In genomic region chr2:42775186-42775585, GRCh38 we compare ENCODE assay signal across 16 cellular contexts. TPM values are rescaled to one million over a fixed set of nuclear protein-coding genes. Genes with fewer than 3 reads are reported as not detected.
A peak's percentile ranks its signal among the peaks of the same experiment; 100 is the strongest.
DNase-seq lines count a peak whose midpoint lies in the region; ATAC-seq, FAIRE-seq and TF ChIP-seq lines count a peak whose summit lies in the region.
"Had no signal": no experiment of that assay in that cellular context is flagged by ENCODE, and none has a peak within 500 bp of the region (broad histone marks: within the 10 kb centered on the region; RNA-seq: fewer than 3 reads in every experiment).

No MANE protein-coding gene starts in this region.

- peaks cover 2% of the 10 kb centered on the region for H3K36me3 Mint-ChIP-seq in CD8-positive, alpha-beta T cell

- H3K36me3 ChIP-seq in CD8-positive, alpha-beta T cell (ENCODE audit: insufficient read depth, low read length): no peaks in the 10 kb centered on the region
- no peaks in the 10 kb centered on the region for H3K36me3 ChIP-seq in ascending aorta
- H3K36me3 ChIP-seq in spleen: peaks cover 0 to 4% (median 0%) of the 10 kb centered on the region in 6 donors

- peak; percentile 15 for FAIRE-seq in endometrium (lab: Jason Lieb, UNC)
- FAIRE-seq: GM12891 had no signal

- TF ChIP-seq POLR2A in spleen (IDR thresholded peaks at IDR 0.05): no peak

- no peak for TF ChIP-seq CTCF in CD8-positive, alpha-beta T cell (IDR thresholded peaks at IDR 0.05)
- TF ChIP-seq CTCF in ascending aorta (IDR thresholded peaks at IDR 0.05) (no peak), spleen (IDR thresholded peaks at IDR 0.05 in 8 of 11, conservative IDR thresholded peaks at IDR 0.05 in 3 of 11) (no peak)

- H3K4me1 ChIP-seq in CD8-positive, alpha-beta T cell (ENCODE audit: insufficient read depth, low read length): peaks cover 25% of the 10 kb centered on the region
- H3K4me1 ChIP-seq in ascending aorta: no peaks in the 10 kb centered on the region
- H3K4me1 ChIP-seq in spleen: peaks cover 0 to 15% (median 0%) of the 10 kb centered on the region in 6 donors
- H3K4me1 ChIP-seq: esophagus squamous epithelium, right lobe of liver had no signal

- H3K4me3 ChIP-seq in CD8-positive, alpha-beta T cell (ENCODE audit: low read depth, low read length): no peak overlapping the region
- H3K4me3 ChIP-seq in ascending aorta: no peak overlapping the region
- no peak overlapping the region for H3K4me3 ChIP-seq in spleen
- H3K4me3 ChIP-seq: esophagus squamous epithelium, right lobe of liver had no signal

- intact Hi-C loops in CD8-positive, alpha-beta T cell (cut with DNase I, micrococcal nuclease): no loop called here
- intact Hi-C loops in ascending aorta (cut with DNase I): no loop called here
- intact Hi-C loops in spleen (cut with DNase I; ENCODE audit: low total_unique reads): no loop called here

- H3K27me3 ChIP-seq in CD8-positive, alpha-beta T cell (ENCODE audit: insufficient read depth, low read length): no peaks in the 10 kb centered on the region
- H3K27me3 ChIP-seq in ascending aorta: no peaks in the 10 kb centered on the region
- no peaks in the 10 kb centered on the region for H3K27me3 ChIP-seq in spleen (replicated peaks in 1 of 7)
- H3K27me3 ChIP-seq: esophagus squamous epithelium, right lobe of liver had no signal

- WGBS in spleen, 5 donors: 56 to 66% (median 64%) methylated on average over 2 of the region's 2 CpGs

- H3K4me1 Mint-ChIP-seq in CD8-positive, alpha-beta T cell (ENCODE audit: low read depth): peaks cover 23% of the 10 kb centered on the region

- H3K9me3 ChIP-seq in CD8-positive, alpha-beta T cell (ENCODE audit: low read length): no peaks in the 10 kb centered on the region
- no peaks in the 10 kb centered on the region for H3K9me3 ChIP-seq in ascending aorta
- H3K9me3 ChIP-seq in spleen: peaks cover 0 to 25% (median 4%) of the 10 kb centered on the region in 8 donors
- H3K9me3 ChIP-seq: esophagus squamous epithelium, right lobe of liver had no signal

- H3K27me3 Mint-ChIP-seq in CD8-positive, alpha-beta T cell (ENCODE audit: low read depth): no peaks in the 10 kb centered on the region

- no peak for DNase-seq in CD8-positive, alpha-beta T cell
- DNase-seq in ascending aorta (ENCODE audit: low spot score in 2 of 2) (no peak), SKM-1 treated with dmso at 0.1 percent for 144 hours (lab: John Stamatoyannopoulos, UW; ENCODE audit: unreplicated experiment) (no peak), spleen (no peak)
- DNase-seq: activated CD4-positive, alpha-beta T cell treated with anti-CD3 and anti-CD28 coated beads, Interleukin-2, amount 50 U/mL, for 4 hours; amniotic stem cell; Calu3; caudate nucleus; esophagus squamous epithelium; NCI-H1105; NCI-H2171 treated with DMSO at 0.1 percent for 48 hours; right lobe of liver had no signal

- H3K27ac ChIP-seq in CD8-positive, alpha-beta T cell (ENCODE audit: low read depth, low read length): no peak overlapping the region
- H3K27ac ChIP-seq in ascending aorta (no peak overlapping the region), spleen (no peak overlapping the region)
- H3K27ac ChIP-seq: esophagus squamous epithelium, right lobe of liver had no signal

- CTCF ChIA-PET in CD8-positive, alpha-beta T cell (lab: Charles Lee): no interaction called here

- H3K9me3 Mint-ChIP-seq in CD8-positive, alpha-beta T cell: peaks cover 3% of the 10 kb centered on the region

- POLR2A ChIA-PET in CD8-positive, alpha-beta T cell (lab: Charles Lee): interaction anchor here (0.7 to 1.1 kb wide), 3 partner anchors 25 to 36 kb away, joined by 3 to 5 read pairs (median 3); no protein-coding TSS in a partner anchor

- ATAC-seq in CD8-positive, alpha-beta T cell: no peak
- ATAC-seq in GM18909 (IDR thresholded peaks at IDR 0.05; ENCODE audit: poor library complexity, unreplicated experiment) (peak; percentile 50), HG02885 (IDR thresholded peaks at IDR 0.05; ENCODE audit: poor library complexity, unreplicated experiment) (peak; percentile 52)

- H3K27ac Mint-ChIP-seq in CD8-positive, alpha-beta T cell: peak overlapping the region; percentile 67

- no peak overlapping the region for H3K4me3 Mint-ChIP-seq in CD8-positive, alpha-beta T cell

RNA-seq across cellular contexts. Expression of gene OXER1, which starts 11.3 kb away (rescaled TPM):
- total RNA-seq in CD8-positive, alpha-beta T cell: under 1 TPM; 0.25 to 0.30 TPM
- 0.32 TPM for total RNA-seq in ascending aorta
- 1 to 10 TPM; 1.8 to 6.3 (median 3.2) TPM for total RNA-seq in spleen
- polyA plus RNA-seq in spleen: 1 to 10 TPM; 1.3 to 5.2 (median 3.5) TPM

RNA-seq across cellular contexts. Expression of gene HAAO, which starts 17.2 kb away (rescaled TPM):
- total RNA-seq in CD8-positive, alpha-beta T cell: not detected
- 7.2 TPM for total RNA-seq in ascending aorta
- 10 to 100 TPM in 2 of 7 donors, 1 to 10 TPM in 5; 2.4 to 12.3 (median 8.3) TPM for total RNA-seq in spleen
- polyA plus RNA-seq in spleen: 1 to 10 TPM; 7.5 to 8.6 (median 7.8) TPM
